Comparison of ENCODE assay signal across 17 cellular contexts in the genomic region with DNA sequence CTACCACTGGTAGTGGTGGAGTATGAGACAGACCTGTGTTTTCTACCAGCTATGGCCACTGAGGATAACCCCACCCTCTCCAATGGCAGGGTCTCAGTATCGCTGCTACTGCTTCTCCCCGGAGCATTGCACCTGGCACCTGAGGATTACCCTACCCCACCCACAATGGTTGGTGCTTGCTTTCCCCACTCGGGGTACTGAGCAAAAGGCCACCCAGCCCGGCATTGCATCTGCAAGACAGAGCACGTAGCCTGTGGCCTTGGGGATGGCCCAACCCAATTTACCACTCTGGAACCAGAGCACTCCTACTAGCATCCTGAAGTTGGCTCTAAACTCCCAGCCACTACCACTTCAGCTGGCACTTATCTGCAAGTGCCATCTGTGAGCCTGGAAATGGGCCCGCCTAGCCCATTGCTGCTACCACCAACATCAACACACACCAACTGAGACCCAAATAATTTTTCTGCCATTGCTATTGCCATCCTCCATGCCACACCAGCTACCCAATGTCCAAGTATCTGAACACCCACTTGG.
A peak's percentile ranks its signal among the peaks of the same experiment; 100 is the strongest.
DNase-seq lines count a peak whose midpoint lies in the region; ATAC-seq lines count a peak whose summit lies in the region.
"Had no signal": no experiment of that assay in that cellular context is flagged by ENCODE, and none has a peak within 500 bp of the region (broad histone marks: within the 10 kb centered on the region; RNA-seq: fewer than 3 reads in every experiment).

No MANE protein-coding gene starts in this region.

- DNase-seq in G401 (ENCODE audit: low spot score) (peak; percentile 86), cerebellum (ENCODE audit: low spot score) (peak; percentile 37), posterior vena cava (ENCODE audit: low spot score) (peak; percentile 66), NCI-H1092 (lab: John Stamatoyannopoulos, UW) (no peak)
- DNase-seq: 8988T, ACHN, AML-193, BE2C, Calu3, COR-L47, DMS53, DMS79 treated with DMSO at 0.1 percent for 48 hours, GOT3, HFFc6 had no signal

- in situ Hi-C loops in G401 (cut with HindIII; ENCODE audit: low sequenced_read_pairs) = no loop called here

- no peak for ATAC-seq in HG03196 (IDR thresholded peaks at IDR 0.05; ENCODE audit: unreplicated experiment)
- no peak for ATAC-seq in HG02610 (IDR thresholded peaks at IDR 0.05; ENCODE audit: unreplicated experiment)
- ATAC-seq: A549 had no signal

- intact Hi-C loops in posterior vena cava (cut with DNase I) = no loop called here
